In genomic region chr16:75445298-75445697, GRCh38 we compare ENCODE assay signal across 14 cellular contexts. TPM values are rescaled to one million over a fixed set of nuclear protein-coding genes. Genes with fewer than 3 reads are reported as not detected.
DNase-seq lines count a peak whose midpoint lies in the region; ATAC-seq and TF ChIP-seq lines count a peak whose summit lies in the region.
"Had no signal": no experiment of that assay in that cellular context is flagged by ENCODE, and none has a peak within 500 bp of the region (broad histone marks: within the 10 kb centered on the region; RNA-seq: fewer than 3 reads in every experiment).

No MANE protein-coding gene starts in this region.

- H3K9ac ChIP-seq in SK-N-MC (ENCODE audit: insufficient read length): no peak overlapping the region
- H3K9ac ChIP-seq: BLaER1 had no signal

- POLR2A ChIA-PET in CD8-positive, alpha-beta T cell (lab: Charles Lee): no interaction called here

- no peak for TF ChIP-seq CTCF in CD8-positive, alpha-beta T cell (IDR thresholded peaks at IDR 0.05)

- H3K27me3 Mint-ChIP-seq in activated CD8-positive, alpha-beta memory T cell treated with anti-CD3 and anti-CD28 coated beads, Interleukin-2, amount 10 ng/mL, durations not matched to agents 7 days and 5 days: no peaks in the 10 kb centered on the region
- no peaks in the 10 kb centered on the region for H3K27me3 Mint-ChIP-seq in CD8-positive, alpha-beta T cell (ENCODE audit: low read depth)

- CTCF ChIA-PET in activated CD8-positive, alpha-beta memory T cell treated with anti-CD3 and anti-CD28 coated beads, Interleukin-2, amount 10 ng/mL, durations not matched to agents 7 days and 5 days (lab: Charles Lee): interaction anchor here (1.0 to 1.9 kb wide), 4 partner anchors 12 to 340 kb away, joined by 3 to 9 read pairs (median 4); partner anchors contain the start of genes CFDP1 and TMEM170A
- CTCF ChIA-PET in CD8-positive, alpha-beta T cell (lab: Charles Lee): interaction anchor here (0.8 to 1.5 kb wide), 2 partner anchors 11 to 20 kb away, joined by 3 to 4 read pairs; no protein-coding TSS in a partner anchor

- no peaks in the 10 kb centered on the region for H3K9me3 Mint-ChIP-seq in activated CD8-positive, alpha-beta memory T cell treated with anti-CD3 and anti-CD28 coated beads, Interleukin-2, amount 10 ng/mL, durations not matched to agents 7 days and 5 days (ENCODE audit: low read depth)
- H3K9me3 Mint-ChIP-seq in CD8-positive, alpha-beta T cell: no peaks in the 10 kb centered on the region
- H3K9me3 Mint-ChIP-seq: H9 had no signal

- no peaks in the 10 kb centered on the region for H3K9me3 ChIP-seq in SK-N-MC (ENCODE audit: low read depth, low read length)
- H3K9me3 ChIP-seq in CD8-positive, alpha-beta T cell (ENCODE audit: low read length): no peaks in the 10 kb centered on the region

- no peak overlapping the region for H3K27ac Mint-ChIP-seq in activated CD8-positive, alpha-beta memory T cell treated with anti-CD3 and anti-CD28 coated beads, Interleukin-2, amount 10 ng/mL, durations not matched to agents 7 days and 5 days
- H3K27ac Mint-ChIP-seq in CD8-positive, alpha-beta T cell: no peak overlapping the region
- H3K27ac Mint-ChIP-seq: H9 had no signal

- H3K36me3 Mint-ChIP-seq in activated CD8-positive, alpha-beta memory T cell treated with anti-CD3 and anti-CD28 coated beads, Interleukin-2, amount 10 ng/mL, durations not matched to agents 7 days and 5 days: peaks cover 11% of the 10 kb centered on the region
- peaks cover 42% of the 10 kb centered on the region for H3K36me3 Mint-ChIP-seq in CD8-positive, alpha-beta T cell

- H3K4me1 Mint-ChIP-seq in activated CD8-positive, alpha-beta memory T cell treated with anti-CD3 and anti-CD28 coated beads, Interleukin-2, amount 10 ng/mL, durations not matched to agents 7 days and 5 days: no peaks in the 10 kb centered on the region
- no peaks in the 10 kb centered on the region for H3K4me1 Mint-ChIP-seq in CD8-positive, alpha-beta T cell (ENCODE audit: low read depth)

- intact Hi-C loops in left colon (cut with DNase I, micrococcal nuclease): no loop called here
- intact Hi-C loops in CD8-positive, alpha-beta T cell (cut with DNase I, micrococcal nuclease): no loop called here

- H3K4me1 ChIP-seq in CD8-positive, alpha-beta T cell (ENCODE audit: insufficient read depth, low read length): no peaks in the 10 kb centered on the region
- H3K4me1 ChIP-seq: BLaER1 had no signal

- peak; percentile 35 for DNase-seq in activated CD8-positive, alpha-beta memory T cell treated with anti-CD3 and anti-CD28 coated beads for 24 hours
- no peak for DNase-seq in activated CD8-positive, alpha-beta memory T cell treated with anti-CD3 and anti-CD28 coated beads, Interleukin-2, amount 10 ng/mL, durations not matched to agents 7 days and 5 days
- DNase-seq in SK-N-MC (ENCODE audit: low read depth, low spot score) (no peak), left colon (no peak)
- no peak for DNase-seq in CD8-positive, alpha-beta T cell
- DNase-seq: 8988T, AML-193, DMS53, GOT3, H9, IMR-90 had no signal

- no peak for ATAC-seq in activated CD8-positive, alpha-beta memory T cell treated with anti-CD3 and anti-CD28 coated beads, Interleukin-2, amount 10 ng/mL, durations not matched to agents 7 days and 5 days
- peak; percentile 51 for ATAC-seq in left colon
- no peak for ATAC-seq in GM19395 (IDR thresholded peaks at IDR 0.05; ENCODE audit: unreplicated experiment)
- no peak for ATAC-seq in HG03108 (IDR thresholded peaks at IDR 0.05; ENCODE audit: unreplicated experiment)
- ATAC-seq in CD8-positive, alpha-beta T cell: no peak

- no peak overlapping the region for H3K4me3 Mint-ChIP-seq in activated CD8-positive, alpha-beta memory T cell treated with anti-CD3 and anti-CD28 coated beads, Interleukin-2, amount 10 ng/mL, durations not matched to agents 7 days and 5 days
- H3K4me3 Mint-ChIP-seq in CD8-positive, alpha-beta T cell: no peak overlapping the region
- H3K4me3 Mint-ChIP-seq: H9 had no signal

- H3K4me3 ChIP-seq in SK-N-MC: no peak overlapping the region
- no peak overlapping the region for H3K4me3 ChIP-seq in CD8-positive, alpha-beta T cell (ENCODE audit: low read depth, low read length)
- H3K4me3 ChIP-seq: BLaER1 had no signal

- H3K36me3 ChIP-seq in SK-N-MC (ENCODE audit: insufficient read depth, low read length): no peaks in the 10 kb centered on the region
- peaks cover 5% of the 10 kb centered on the region for H3K36me3 ChIP-seq in CD8-positive, alpha-beta T cell (ENCODE audit: insufficient read depth, low read length)

- no peaks in the 10 kb centered on the region for H3K27me3 ChIP-seq in CD8-positive, alpha-beta T cell (ENCODE audit: insufficient read depth, low read length)
- H3K27me3 ChIP-seq: BLaER1 had no signal

- H3K27ac ChIP-seq in SK-N-MC: peak overlapping the region; percentile 60; the same call in 1 of the 2 replicates
- no peak overlapping the region for H3K27ac ChIP-seq in CD8-positive, alpha-beta T cell (ENCODE audit: low read depth, low read length)
- H3K27ac ChIP-seq: BLaER1 had no signal

RNA-seq across cellular contexts. Expression of gene CFDP1, which starts 12.0 kb away (rescaled TPM):
- 10 to 100 TPM; 31.4 to 44.0 TPM for total RNA-seq in activated CD8-positive, alpha-beta memory T cell treated with anti-CD3 and anti-CD28 coated beads, Interleukin-2, amount 10 ng/mL, durations not matched to agents 7 days and 5 days
- 100 to 1,000 TPM in 1 of 2 donors, 10 to 100 TPM in 1; 79.8 to 117 TPM for total RNA-seq in left colon
- total RNA-seq in CD8-positive, alpha-beta T cell: 10 to 100 TPM; 18.6 to 20.3 TPM

RNA-seq across cellular contexts. Expression of gene TMEM170A, which starts 19.2 kb away (rescaled TPM):
- total RNA-seq in activated CD8-positive, alpha-beta memory T cell treated with anti-CD3 and anti-CD28 coated beads, Interleukin-2, amount 10 ng/mL, durations not matched to agents 7 days and 5 days: 10 to 100 TPM; 31.1 to 33.7 TPM
- 10 to 100 TPM; 54.1 to 71.9 TPM for total RNA-seq in left colon
- 10 to 100 TPM; 36.9 to 37.5 TPM for total RNA-seq in CD8-positive, alpha-beta T cell

RNA-seq across cellular contexts. Expression of gene CHST6, which starts 49.9 kb away (rescaled TPM):
- total RNA-seq in activated CD8-positive, alpha-beta memory T cell treated with anti-CD3 and anti-CD28 coated beads, Interleukin-2, amount 10 ng/mL, durations not matched to agents 7 days and 5 days: under 1 TPM in 1 of 2 experiments, not detected in 1; 0.05 TPM
- total RNA-seq in left colon: 1 to 10 TPM; 2.0 to 4.0 TPM
- not detected for total RNA-seq in CD8-positive, alpha-beta T cell
